10 cellular contexts compared by ENCODE assay signal in genomic region chr6:82017316-82017715, GRCh38.
DNase-seq lines count a peak whose midpoint lies in the region; ATAC-seq, FAIRE-seq and TF ChIP-seq lines count a peak whose summit lies in the region.
"Had no signal": no experiment of that assay in that cellular context is flagged by ENCODE, and none has a peak within 500 bp of the region (broad histone marks: within the 10 kb centered on the region; RNA-seq: fewer than 3 reads in every experiment).

No MANE protein-coding gene starts in this region.

- H3K36me3 ChIP-seq in fibroblast of lung (ENCODE audit: control insufficient read depth, insufficient read depth, low read length) = no peaks in the 10 kb centered on the region
- no peaks in the 10 kb centered on the region for H3K36me3 ChIP-seq in pancreas
- no peaks in the 10 kb centered on the region for H3K36me3 ChIP-seq in BE2C

- peak overlapping the region; percentile 32 for H3K27ac ChIP-seq in fibroblast of lung (ENCODE audit: insufficient read depth, low read length)
- H3K27ac ChIP-seq in pancreas = no peak overlapping the region

- no peaks in the 10 kb centered on the region for H4K20me1 ChIP-seq in fibroblast of lung (ENCODE audit: control insufficient read depth, extremely low read depth, insufficient read depth, low read length)

- no peak for TF ChIP-seq CTCF in fibroblast of lung (conservative IDR thresholded peaks at IDR 0.05 in 1 of 2, IDR thresholded peaks at IDR 0.05 in 1 of 2; ENCODE audit: low read depth in 1 of 2, low read length in 2 of 2)
- TF ChIP-seq CTCF in pancreas (IDR thresholded peaks at IDR 0.05) = no peak
- TF ChIP-seq CTCF in BE2C (IDR thresholded peaks at IDR 0.05; ENCODE audit: low read depth, low read length) = no peak

- H3K9me3 ChIP-seq in fibroblast of lung (ENCODE audit: control insufficient read depth, insufficient read depth, low read depth, low read length) (no peaks in the 10 kb centered on the region), pancreas (no peaks in the 10 kb centered on the region), BE2C (no peaks in the 10 kb centered on the region)

- no peak overlapping the region for H3K9ac ChIP-seq in fibroblast of lung (ENCODE audit: insufficient read depth, low read length)

- H3K27me3 ChIP-seq in fibroblast of lung (ENCODE audit: control insufficient read depth, insufficient read depth, low read length) (no peaks in the 10 kb centered on the region), pancreas (no peaks in the 10 kb centered on the region), BE2C (no peaks in the 10 kb centered on the region)

- intact Hi-C loops in pancreas (cut with DNase I) = no loop called here

- no peaks in the 10 kb centered on the region for H3K79me2 ChIP-seq in fibroblast of lung (ENCODE audit: control insufficient read depth, insufficient read depth, low read length)

- peak; percentile 86 for DNase-seq in EL
- peak; percentile 60 for DNase-seq in NOMO-1 treated with DMSO at 0.1 percent for 48 hours (lab: John Stamatoyannopoulos, UW; ENCODE audit: unreplicated experiment)
- DNase-seq in fibroblast of lung (ENCODE audit: low read depth in 2 of 2) = peak; percentile 77 to 85
- no peak for DNase-seq in pancreas
- DNase-seq in BE2C = no peak
- no peak for DNase-seq in activated CD8-positive, alpha-beta memory T cell treated with anti-CD3 and anti-CD28 coated beads, Interleukin-2, amount 50 U/mL, for 4 hours
- no peak for DNase-seq in COR-L47 (lab: John Stamatoyannopoulos, UW)
- no peak for DNase-seq in HuH-7.5 (ENCODE audit: low spot score)
- DNase-seq: activated CD4-positive, CD25-positive, alpha-beta regulatory T cell treated with anti-CD3 and anti-CD28 coated beads, Interleukin-2, amount 50 U/mL, for 72 hours; hypothalamus had no signal

- ATAC-seq in pancreas = peak; percentile 37 to 85 (median 61)

- H3K4me2 ChIP-seq in fibroblast of lung (ENCODE audit: extremely low read depth, insufficient read depth, low read length) = peak overlapping the region; percentile 58

- FAIRE-seq in pancreas (lab: Jason Lieb, UNC) = no peak

- H3K4me3 ChIP-seq in fibroblast of lung (replicated peaks in 1 of 4; ENCODE audit: control extremely low read depth in 1 of 4, insufficient read depth in 1 of 4, low read depth in 3 of 4, low read length in 4 of 4) (no peak overlapping the region), pancreas (no peak overlapping the region), BE2C (ENCODE audit: low read depth, low read length) (no peak overlapping the region)

- no peak overlapping the region for H2AFZ ChIP-seq in fibroblast of lung (ENCODE audit: low read length)

- H3K4me1 ChIP-seq in fibroblast of lung (ENCODE audit: control insufficient read depth, extremely low read depth, insufficient read depth, low read length) (peaks cover 10% of the 10 kb centered on the region), pancreas (no peaks in the 10 kb centered on the region), BE2C (no peaks in the 10 kb centered on the region)

Comparison
In these comparisons a context has a peak if more than half of its experiments do, and no peak if none do; other contexts are left out.
1. DNase-seq: peak in EL (single experiment), NOMO-1 treated with DMSO at 0.1 percent for 48 hours (single experiment) and fibroblast of lung (2 of 2); none in pancreas (0 of 6), BE2C (single experiment), activated CD8-positive, alpha-beta memory T cell treated with anti-CD3 and anti-CD28 coated beads, Interleukin-2, amount 50 U/mL, for 4 hours (single experiment), COR-L47 (single experiment) and HuH-7.5 (single experiment).